8 cellular contexts compared by ENCODE assay signal in the genomic region with DNA sequence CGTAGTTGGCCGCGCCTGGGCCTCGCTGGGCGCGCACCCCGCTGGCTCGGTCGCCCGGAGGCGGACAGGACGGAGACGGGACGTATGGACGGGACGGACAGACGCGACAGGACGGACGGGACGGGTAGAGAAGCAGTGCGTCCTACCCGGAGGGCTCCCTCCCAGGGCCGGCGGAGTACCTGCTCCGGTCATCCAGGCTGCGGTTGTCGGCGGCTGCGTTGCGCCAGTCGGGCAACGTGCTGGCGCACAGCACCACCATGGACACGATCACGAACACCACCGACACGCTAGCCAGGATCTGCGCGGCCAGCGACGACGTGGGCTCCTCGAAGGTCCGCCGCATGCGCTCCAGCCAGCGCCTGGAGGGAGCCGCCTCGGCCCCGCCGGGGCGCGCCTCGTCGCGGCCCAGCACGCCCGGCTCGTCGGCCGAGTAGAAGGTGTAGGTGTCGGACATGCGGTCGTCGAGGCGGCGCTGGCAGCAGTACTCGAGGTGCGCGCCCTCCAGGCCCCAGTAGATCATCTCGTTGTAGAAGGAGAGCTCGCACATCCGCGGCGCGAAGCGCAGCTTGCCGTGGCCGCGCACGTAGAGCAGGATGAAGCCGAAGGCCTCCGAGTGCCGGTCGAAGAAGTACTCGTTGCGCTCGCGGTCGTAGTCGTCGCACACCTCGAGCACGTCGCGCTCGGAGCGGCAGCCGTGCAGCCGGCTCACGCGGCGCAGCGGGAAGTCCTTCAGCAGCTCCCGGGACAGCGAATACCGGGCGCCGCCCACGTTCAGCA. TPM values are rescaled to one million over a fixed set of nuclear protein-coding genes. Genes with fewer than 3 reads are reported as not detected.
DNase-seq lines count a peak whose midpoint lies in the region; ATAC-seq lines count a peak whose summit lies in the region.

No MANE protein-coding gene starts in this region.

- H3K27ac Mint-ChIP-seq in CD4-positive, CD25-positive, alpha-beta regulatory T cell: no peak overlapping the region
- H3K27ac Mint-ChIP-seq in stimulated activated effector memory CD8-positive, alpha-beta T cell treated with anti-CD3 and anti-CD28 coated beads, Interleukin-12 subunit alpha, Interleukin-12 subunit beta, amount 100 ng/mL, for 72 hours: no peak overlapping the region

- intact Hi-C loops in left colon (cut with DNase I, micrococcal nuclease): no loop called here

- peaks cover 68% of the 10 kb centered on the region for H3K27me3 Mint-ChIP-seq in CD4-positive, CD25-positive, alpha-beta regulatory T cell

- H3K36me3 ChIP-seq in CD4-positive, CD25-positive, alpha-beta regulatory T cell (ENCODE audit: control insufficient read depth, insufficient read depth, low read length): no peaks in the 10 kb centered on the region

- H3K4me1 Mint-ChIP-seq in CD4-positive, CD25-positive, alpha-beta regulatory T cell: peaks cover 6 to 11% (median 8%) of the 10 kb centered on the region in 4 donors
- H3K4me1 Mint-ChIP-seq in stimulated activated effector memory CD8-positive, alpha-beta T cell treated with anti-CD3 and anti-CD28 coated beads, Interleukin-12 subunit alpha, Interleukin-12 subunit beta, amount 100 ng/mL, for 72 hours: peaks cover 7% of the 10 kb centered on the region

- ATAC-seq in CD4-positive, CD25-positive, alpha-beta regulatory T cell (ENCODE audit: low read depth in 2 of 2): peak in 1 of 2 donors; percentile 33
- peak; percentile 32 for ATAC-seq in left colon
- no peak for ATAC-seq in stimulated activated effector memory CD8-positive, alpha-beta T cell treated with anti-CD3 and anti-CD28 coated beads, Interleukin-12 subunit alpha, Interleukin-12 subunit beta, amount 100 ng/mL, for 72 hours
- ATAC-seq in GM21423 (IDR thresholded peaks at IDR 0.05; ENCODE audit: unreplicated experiment): no peak
- no peak for ATAC-seq in HG02588 (IDR thresholded peaks at IDR 0.05; ENCODE audit: unreplicated experiment)

- no peaks in the 10 kb centered on the region for H3K36me3 Mint-ChIP-seq in CD4-positive, CD25-positive, alpha-beta regulatory T cell
- peaks cover 5% of the 10 kb centered on the region for H3K36me3 Mint-ChIP-seq in stimulated activated effector memory CD8-positive, alpha-beta T cell treated with anti-CD3 and anti-CD28 coated beads, Interleukin-12 subunit alpha, Interleukin-12 subunit beta, amount 100 ng/mL, for 72 hours

- H3K4me1 ChIP-seq in CD4-positive, CD25-positive, alpha-beta regulatory T cell (ENCODE audit: control insufficient read depth, insufficient read depth, low read length, poor library complexity, severe bottlenecking): peaks cover 23% of the 10 kb centered on the region

- DNase-seq in CD4-positive, CD25-positive, alpha-beta regulatory T cell: peak in 1 of 3 donors; percentile 62
- DNase-seq in NCI-H2227 treated with DMSO at 0.1 percent for 48 hours (lab: John Stamatoyannopoulos, UW): peak; percentile 21
- DNase-seq in activated effector memory CD4-positive, alpha-beta T cell treated with anti-CD3 and anti-CD28 coated beads, Interleukin-2, amount 50 U/mL, for 16 hours: peak; percentile 66
- DNase-seq in left colon: peak; percentile 29 to 57
- peak in 1 of 2 donors; percentile 55 for DNase-seq in stimulated activated effector memory CD8-positive, alpha-beta T cell treated with anti-CD3 and anti-CD28 coated beads, Interleukin-12 subunit alpha, Interleukin-12 subunit beta, amount 100 ng/mL, for 72 hours (ENCODE audit: low spot score in 2 of 2)
- DNase-seq in EL: no peak

- peaks cover 0 to 2% (median 0%) of the 10 kb centered on the region in 7 donors for H3K9me3 Mint-ChIP-seq in CD4-positive, CD25-positive, alpha-beta regulatory T cell
- no peaks in the 10 kb centered on the region for H3K9me3 Mint-ChIP-seq in stimulated activated effector memory CD8-positive, alpha-beta T cell treated with anti-CD3 and anti-CD28 coated beads, Interleukin-12 subunit alpha, Interleukin-12 subunit beta, amount 100 ng/mL, for 72 hours

- H3K9me3 ChIP-seq in CD4-positive, CD25-positive, alpha-beta regulatory T cell (ENCODE audit: control insufficient read depth in 2 of 2, low read length in 2 of 2): no peaks in the 10 kb centered on the region

- H3K27me3 ChIP-seq in CD4-positive, CD25-positive, alpha-beta regulatory T cell (ENCODE audit: control insufficient read depth, insufficient read depth, low read length): peaks cover 11% of the 10 kb centered on the region

- H3K4me3 Mint-ChIP-seq in CD4-positive, CD25-positive, alpha-beta regulatory T cell: peak overlapping the region; percentile 52 to 84 (median 76)
- H3K4me3 Mint-ChIP-seq in stimulated activated effector memory CD8-positive, alpha-beta T cell treated with anti-CD3 and anti-CD28 coated beads, Interleukin-12 subunit alpha, Interleukin-12 subunit beta, amount 100 ng/mL, for 72 hours: peak overlapping the region; percentile 42

- H3K27ac ChIP-seq in CD4-positive, CD25-positive, alpha-beta regulatory T cell (ENCODE audit: insufficient read depth, low read length, poor library complexity, severe bottlenecking): no peak overlapping the region

- H3K4me3 ChIP-seq in CD4-positive, CD25-positive, alpha-beta regulatory T cell (ENCODE audit: low read depth, low read length): no peak overlapping the region

RNA-seq across cellular contexts. Expression of a gene that starts 0.9 kb away (rescaled TPM):
- not detected for total RNA-seq in CD4-positive, CD25-positive, alpha-beta regulatory T cell
- polyA plus RNA-seq in CD4-positive, CD25-positive, alpha-beta regulatory T cell: not detected
- total RNA-seq in left colon: 1 to 10 TPM; 3.3 to 5.9 TPM
